1 cellular context compared by ENCODE assay signal in the genomic region with DNA sequence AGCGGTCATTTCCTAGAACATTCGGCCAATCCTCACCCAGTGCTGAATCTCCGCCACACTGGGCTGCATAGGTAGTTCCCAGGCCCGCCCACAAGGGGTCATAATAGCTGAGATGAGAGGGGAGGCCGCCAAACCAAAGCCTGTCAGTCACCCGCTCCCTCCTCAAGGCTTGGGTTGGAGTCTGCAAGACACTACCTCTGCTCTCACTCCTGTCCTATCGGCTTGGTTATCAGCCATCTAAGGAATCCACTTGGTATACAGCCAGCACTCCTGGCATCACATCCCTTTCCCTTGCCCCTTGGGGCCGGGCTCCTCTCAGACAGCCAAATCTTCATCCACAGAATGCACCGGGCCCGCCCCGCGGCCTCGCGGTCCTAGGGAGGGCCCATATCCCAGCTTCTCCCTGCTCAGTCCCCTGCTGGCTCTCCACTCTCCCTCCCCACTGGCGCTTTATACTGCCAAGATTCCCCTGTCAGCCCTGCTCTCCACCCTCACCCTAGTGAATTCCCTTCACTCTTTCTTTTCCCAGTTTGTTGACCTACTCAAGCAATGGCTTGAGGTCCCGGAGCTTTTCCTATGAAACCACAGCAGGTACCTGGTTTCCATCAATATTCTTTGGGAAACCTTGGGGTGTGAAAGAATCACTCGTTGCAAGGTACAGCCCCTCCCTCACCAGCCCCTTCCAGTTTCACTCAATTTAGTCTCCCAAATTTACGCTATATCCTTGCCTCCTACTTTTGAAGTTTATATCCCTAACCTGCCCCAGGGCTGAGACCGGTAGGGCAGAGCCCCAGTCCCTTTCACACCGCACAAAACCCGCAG.
TF ChIP-seq lines count a peak whose summit lies in the region.

No MANE protein-coding gene starts in this region.

TF ChIP-seq in GM23338, 12 proteins besides CTCF, POLR2A, EP300 and RAD21 (continued from another document):
- no peak for TF ChIP-seq POLR2AphosphoS5 (IDR thresholded peaks at IDR 0.05; ENCODE audit: low read depth)
- TF ChIP-seq EZH2phosphoT487 (IDR thresholded peaks at IDR 0.05; ENCODE audit: unreplicated experiment) = no peak
- no peak for TF ChIP-seq STAT1 (IDR thresholded peaks at IDR 0.05; ENCODE audit: unreplicated experiment)
- no peak for TF ChIP-seq JUNB (IDR thresholded peaks at IDR 0.05; ENCODE audit: unreplicated experiment)
- no peak for TF ChIP-seq ZNF114 (CRISPR knock-in tag; IDR thresholded peaks at IDR 0.05)
- TF ChIP-seq EZH2 (IDR thresholded peaks at IDR 0.05; ENCODE audit: low read depth, unreplicated experiment) = no peak
